ENCODE assay signal across 8 cellular contexts in genomic region chr7:43869898-43870240, GRCh38. TPM values are rescaled to one million over a fixed set of nuclear protein-coding genes. Genes with fewer than 3 reads are reported as not detected.
DNase-seq lines count a peak whose midpoint lies in the region; ATAC-seq, FAIRE-seq and TF ChIP-seq lines count a peak whose summit lies in the region.

No MANE protein-coding gene starts in this region.

- no peaks in the 10 kb centered on the region for H3K27me3 ChIP-seq in dorsolateral prefrontal cortex

- H3K4me1 Mint-ChIP-seq in mesothelial cell of epicardium = peaks cover 28% of the 10 kb centered on the region

- peak overlapping the region; percentile 73 to 99 (median 93) for H3K27ac ChIP-seq in dorsolateral prefrontal cortex

- H3K9me3 Mint-ChIP-seq in mesothelial cell of epicardium = no peaks in the 10 kb centered on the region

- no peak for TF ChIP-seq CTCF in dorsolateral prefrontal cortex (IDR thresholded peaks at IDR 0.05 in 54 of 56, conservative IDR thresholded peaks at IDR 0.05 in 2 of 56; ENCODE audit: low read depth in 1 of 56, partially characterized antibody in 56 of 56)
- TF ChIP-seq CTCF in mesothelial cell of epicardium (IDR thresholded peaks at IDR 0.05; ENCODE audit: unreplicated experiment) = no peak

- intact Hi-C loops in dorsolateral prefrontal cortex (cut with DNase I) = loop anchor here in 1 of 2 donors (5.0 kb wide), 2 partner anchors 37 to 57 kb away; partner anchors contain the start of genes UBE2D4 and URGCP

- ATAC-seq in HG02884 (IDR thresholded peaks at IDR 0.05; ENCODE audit: unreplicated experiment) = peak; percentile 21
- no peak for ATAC-seq in HG02623 (IDR thresholded peaks at IDR 0.05; ENCODE audit: unreplicated experiment)

- H3K27ac Mint-ChIP-seq in mesothelial cell of epicardium = peak overlapping the region; percentile 97

- H3K27me3 Mint-ChIP-seq in mesothelial cell of epicardium (ENCODE audit: low read depth) = peaks cover 2% of the 10 kb centered on the region

- H3K4me3 ChIP-seq in dorsolateral prefrontal cortex = peak overlapping the region; percentile 50 to 88 (median 77)

- peak overlapping the region; percentile 78 for H3K4me3 Mint-ChIP-seq in mesothelial cell of epicardium

- no peak for FAIRE-seq in urothelium cell line (lab: Jason Lieb, UNC)

- H3K36me3 Mint-ChIP-seq in mesothelial cell of epicardium = peaks cover 15% of the 10 kb centered on the region

- DNase-seq in GM04503 (ENCODE audit: low read depth) = peak; percentile 81
- peak; percentile 97 for DNase-seq in RPMI7951 (ENCODE audit: low read depth)
- no peak for DNase-seq in dorsolateral prefrontal cortex
- no peak for DNase-seq in mesothelial cell of epicardium (ENCODE audit: low spot score in 2 of 2, unreplicated experiment in 2 of 2)
- peak; percentile 75 for DNase-seq in urothelium cell line (ENCODE audit: low spot score)
- no peak for DNase-seq in GM19238 (ENCODE audit: insufficient read length, low spot score)

RNA-seq across cellular contexts. Expression of gene MRPS24, which starts 0.6 kb away (rescaled TPM):
- total RNA-seq in RPMI7951 (2014; rRNA removed; shearing (Covaris generic)) = 190 and 247 TPM in 2 replicates
- total RNA-seq in dorsolateral prefrontal cortex (100 to 1,000 TPM in 1 of 120 experiments, 10 to 100 TPM in 119; 39.5 to 106 (median 68.7) TPM), mesothelial cell of epicardium (59.4 to 66.6 TPM (median 65.5 TPM) in 3 replicates)

RNA-seq across cellular contexts. Expression of gene URGCP, which starts 36.5 kb away (rescaled TPM):
- total RNA-seq in RPMI7951 (2014; rRNA removed; shearing (Covaris generic)) = 29.4 and 32.8 TPM in 2 replicates
- 10 to 100 TPM; 38.6 to 96.9 (median 70.0) TPM for total RNA-seq in dorsolateral prefrontal cortex
- total RNA-seq in mesothelial cell of epicardium = 36.8 to 42.5 TPM (median 38.8 TPM) in 3 replicates

RNA-seq across cellular contexts. Expression of gene UBE2D4, which starts 56.4 kb away (rescaled TPM):
- total RNA-seq in RPMI7951 (2014; rRNA removed; shearing (Covaris generic)) = 17.3 and 24.6 TPM in 2 replicates
- 10 to 100 TPM; 20.4 to 46.7 (median 34.6) TPM for total RNA-seq in dorsolateral prefrontal cortex
- 8.9 to 10.1 TPM (median 10.1 TPM) in 3 replicates for total RNA-seq in mesothelial cell of epicardium

Comparison
In these comparisons a context has a peak if more than half of its experiments do, and no peak if none do; other contexts are left out.
1. DNase-seq: peak in GM04503 (single experiment), RPMI7951 (single experiment) and urothelium cell line (single experiment); none in dorsolateral prefrontal cortex (0 of 10), mesothelial cell of epicardium (0 of 2) and GM19238 (single experiment).